Comparison of ENCODE assay signal across 8 cellular contexts in the genomic region with DNA sequence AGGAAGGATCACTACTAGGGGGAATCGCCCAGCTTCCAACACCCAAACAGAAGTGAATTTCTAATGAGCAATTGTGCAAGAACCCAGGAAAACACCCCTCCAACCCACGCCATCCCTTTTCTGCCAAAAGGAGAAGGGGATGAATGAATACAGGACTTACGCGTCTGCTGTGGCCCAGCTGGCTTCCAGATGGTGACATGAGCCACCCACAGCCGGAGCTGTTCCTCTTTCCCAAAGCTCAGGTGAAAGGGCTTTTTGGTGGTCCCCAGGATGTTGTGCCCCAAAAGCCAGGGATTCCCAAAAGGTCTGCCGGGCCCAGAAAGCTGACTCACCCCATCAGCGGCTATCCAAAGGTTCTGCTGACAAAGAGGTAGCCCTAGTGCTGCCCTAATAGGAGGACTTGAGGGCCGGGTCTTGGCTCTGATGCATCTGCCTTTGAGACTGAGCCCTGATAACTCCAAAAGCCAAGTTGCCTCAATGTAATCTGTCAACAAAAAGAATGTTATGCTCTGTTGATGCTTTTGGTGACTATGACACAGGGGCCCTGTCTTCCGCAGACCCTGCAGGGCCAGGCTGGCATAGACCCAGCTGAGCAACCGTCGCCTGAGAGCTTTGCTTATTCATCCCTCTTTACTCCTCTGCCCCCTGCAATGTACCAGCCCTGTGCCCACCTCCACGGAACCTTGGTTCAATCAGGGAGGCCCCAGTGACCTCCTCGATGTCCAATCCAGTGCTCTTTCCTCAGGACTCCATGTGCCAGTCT. TPM values are rescaled to one million over a fixed set of nuclear protein-coding genes. Genes with fewer than 3 reads are reported as not detected.
DNase-seq lines count a peak whose midpoint lies in the region; ATAC-seq and TF ChIP-seq lines count a peak whose summit lies in the region.

No MANE protein-coding gene starts in this region.

- no peak for TF ChIP-seq CTCF in heart right ventricle (IDR thresholded peaks at IDR 0.05)
- no peak for TF ChIP-seq CTCF in sigmoid colon (IDR thresholded peaks at IDR 0.05)
- no peak for TF ChIP-seq CTCF in progenitor cell of endocrine pancreas (IDR thresholded peaks at IDR 0.05; ENCODE audit: unreplicated experiment)

- no peaks in the 10 kb centered on the region for H3K36me3 Mint-ChIP-seq in activated CD4-positive, alpha-beta memory T cell treated with anti-CD3 and anti-CD28 coated beads for 36 hours
- H3K36me3 Mint-ChIP-seq in progenitor cell of endocrine pancreas (ENCODE audit: insufficient read depth) = peaks cover 2% of the 10 kb centered on the region
- H3K36me3 Mint-ChIP-seq in activated CD4-positive, alpha-beta memory T cell treated with anti-CD3 and anti-CD28 coated beads, Interleukin-2, amount 10 ng/mL, durations not matched to agents 7 days and 5 days (ENCODE audit: low read depth) = no peaks in the 10 kb centered on the region

- intact Hi-C loops in heart right ventricle (cut with DNase I) (loop anchor here in 5 of 10 donors (2.0 to 5.0 kb wide), 4 partner anchors 16 to 90 kb away; a partner anchor contains a TSS), sigmoid colon (cut with DNase I) (loop anchor here (5.0 kb wide), 1 partner anchor 805 kb away; no protein-coding TSS in a partner anchor)
- intact Hi-C loops in activated CD4-positive, alpha-beta memory T cell treated with anti-CD3 and anti-CD28 coated beads for 36 hours (cut with micrococcal nuclease) = no loop called here

- H3K9me3 Mint-ChIP-seq in activated CD4-positive, alpha-beta memory T cell treated with anti-CD3 and anti-CD28 coated beads for 36 hours = no peaks in the 10 kb centered on the region
- H3K9me3 Mint-ChIP-seq in progenitor cell of endocrine pancreas (ENCODE audit: low read depth) = no peaks in the 10 kb centered on the region
- no peaks in the 10 kb centered on the region for H3K9me3 Mint-ChIP-seq in activated CD4-positive, alpha-beta memory T cell treated with anti-CD3 and anti-CD28 coated beads, Interleukin-2, amount 10 ng/mL, durations not matched to agents 7 days and 5 days

- POLR2A ChIA-PET in activated CD4-positive, alpha-beta memory T cell treated with anti-CD3 and anti-CD28 coated beads for 36 hours (lab: Charles Lee) = no interaction called here
- POLR2A ChIA-PET in activated CD4-positive, alpha-beta memory T cell treated with anti-CD3 and anti-CD28 coated beads, Interleukin-2, amount 10 ng/mL, durations not matched to agents 7 days and 5 days (lab: Charles Lee) = no interaction called here

- TF ChIP-seq POLR2A in sigmoid colon (IDR thresholded peaks at IDR 0.05) = no peak

- no peak overlapping the region for H3K4me3 Mint-ChIP-seq in activated CD4-positive, alpha-beta memory T cell treated with anti-CD3 and anti-CD28 coated beads for 36 hours
- H3K4me3 Mint-ChIP-seq in progenitor cell of endocrine pancreas (ENCODE audit: low read depth) = no peak overlapping the region
- H3K4me3 Mint-ChIP-seq in activated CD4-positive, alpha-beta memory T cell treated with anti-CD3 and anti-CD28 coated beads, Interleukin-2, amount 10 ng/mL, durations not matched to agents 7 days and 5 days = no peak overlapping the region

- H3K27me3 ChIP-seq in SJSA1 (replicated peaks) = no peaks in the 10 kb centered on the region
- H3K27me3 ChIP-seq in heart right ventricle = no peaks in the 10 kb centered on the region
- H3K27me3 ChIP-seq in sigmoid colon = no peaks in the 10 kb centered on the region

- peak overlapping the region; percentile 43 for H3K27ac ChIP-seq in SJSA1
- peak overlapping the region; percentile 93 to 100 (median 98) for H3K27ac ChIP-seq in heart right ventricle
- peak overlapping the region; percentile 94 to 99 (median 97) for H3K27ac ChIP-seq in sigmoid colon

- ATAC-seq in heart right ventricle = peak in 7 of 8 donors; percentile 0 to 26 (median 9)
- ATAC-seq in HG03139 (IDR thresholded peaks at IDR 0.05; ENCODE audit: unreplicated experiment) = no peak

- 52 to 57% methylated on average over 13 of the region's 13 CpGs for WGBS in heart right ventricle, 2 donors
- 46 to 75% methylated on average over 13 of the region's 13 CpGs for WGBS in sigmoid colon, 2 donors

- H3K36me3 ChIP-seq in SJSA1 = peaks cover 36% of the 10 kb centered on the region
- peaks cover 0 to 4% (median 0%) of the 10 kb centered on the region in 9 donors for H3K36me3 ChIP-seq in heart right ventricle
- peaks cover 0 to 12% (median 5%) of the 10 kb centered on the region in 4 donors for H3K36me3 ChIP-seq in sigmoid colon

- no peak overlapping the region for H3K27ac Mint-ChIP-seq in activated CD4-positive, alpha-beta memory T cell treated with anti-CD3 and anti-CD28 coated beads for 36 hours
- no peak overlapping the region for H3K27ac Mint-ChIP-seq in progenitor cell of endocrine pancreas
- H3K27ac Mint-ChIP-seq in activated CD4-positive, alpha-beta memory T cell treated with anti-CD3 and anti-CD28 coated beads, Interleukin-2, amount 10 ng/mL, durations not matched to agents 7 days and 5 days = no peak overlapping the region

- H3K9me3 ChIP-seq in SJSA1 (replicated peaks) (no peaks in the 10 kb centered on the region), heart right ventricle (no peaks in the 10 kb centered on the region), sigmoid colon (no peaks in the 10 kb centered on the region)

- H3K4me3 ChIP-seq in SJSA1 (no peak overlapping the region), heart right ventricle (peak overlapping the region in 1 of 10 donors; percentile 13), sigmoid colon (no peak overlapping the region)

- peaks cover 18% of the 10 kb centered on the region for H3K4me1 Mint-ChIP-seq in activated CD4-positive, alpha-beta memory T cell treated with anti-CD3 and anti-CD28 coated beads for 36 hours (ENCODE audit: low read depth)
- H3K4me1 Mint-ChIP-seq in progenitor cell of endocrine pancreas (ENCODE audit: low read depth) = peaks cover 14% of the 10 kb centered on the region
- H3K4me1 Mint-ChIP-seq in activated CD4-positive, alpha-beta memory T cell treated with anti-CD3 and anti-CD28 coated beads, Interleukin-2, amount 10 ng/mL, durations not matched to agents 7 days and 5 days = peaks cover 13% of the 10 kb centered on the region

- peak in 1 of 4 donors; percentile 75 for TF ChIP-seq EP300 in sigmoid colon (IDR thresholded peaks at IDR 0.05)

- CTCF ChIA-PET in activated CD4-positive, alpha-beta memory T cell treated with anti-CD3 and anti-CD28 coated beads for 36 hours (lab: Charles Lee) = interaction anchor here (0.7 kb wide), 1 partner anchor 38 kb away, joined by 3 read pairs; no protein-coding TSS in a partner anchor
- CTCF ChIA-PET in activated CD4-positive, alpha-beta memory T cell treated with anti-CD3 and anti-CD28 coated beads, Interleukin-2, amount 10 ng/mL, durations not matched to agents 7 days and 5 days (lab: Charles Lee) = interaction anchor here (1.6 kb wide), 1 partner anchor 69 kb away, joined by 5 read pairs; no protein-coding TSS in a partner anchor

- H3K4me1 ChIP-seq in SJSA1 (replicated peaks) (peaks cover 84% of the 10 kb centered on the region), heart right ventricle (peaks cover 68 to 100% (median 100%) of the 10 kb centered on the region in 9 donors), sigmoid colon (peaks cover 2 to 100% (median 100%) of the 10 kb centered on the region in 4 donors)

- H3K27me3 Mint-ChIP-seq in activated CD4-positive, alpha-beta memory T cell treated with anti-CD3 and anti-CD28 coated beads for 36 hours = no peaks in the 10 kb centered on the region
- H3K27me3 Mint-ChIP-seq in progenitor cell of endocrine pancreas = peaks cover 13% of the 10 kb centered on the region
- no peaks in the 10 kb centered on the region for H3K27me3 Mint-ChIP-seq in activated CD4-positive, alpha-beta memory T cell treated with anti-CD3 and anti-CD28 coated beads, Interleukin-2, amount 10 ng/mL, durations not matched to agents 7 days and 5 days

- peak; percentile 79 for DNase-seq in DMS 273 (lab: John Stamatoyannopoulos, UW; ENCODE audit: unreplicated experiment)
- DNase-seq in SJSA1 (ENCODE audit: low read depth in 1 of 2, low spot score in 2 of 2) = peak; percentile 53 to 60
- DNase-seq in heart right ventricle = peak in 1 of 2 donors; percentile 80
- DNase-seq in sigmoid colon = peak; percentile 93
- no peak for DNase-seq in activated CD4-positive, alpha-beta memory T cell treated with anti-CD3 and anti-CD28 coated beads for 36 hours
- no peak for DNase-seq in progenitor cell of endocrine pancreas (ENCODE audit: low spot score, unreplicated experiment)
- DNase-seq in activated CD4-positive, alpha-beta memory T cell treated with anti-CD3 and anti-CD28 coated beads, Interleukin-2, amount 10 ng/mL, durations not matched to agents 7 days and 5 days = no peak

RNA-seq across cellular contexts. Expression of a gene that starts 14.5 kb away (rescaled TPM):
- total RNA-seq in SJSA1 (2014; rRNA removed; shearing (Covaris generic)) = 284 and 331 TPM in 2 replicates
- total RNA-seq in heart right ventricle (100 to 1,000 TPM; 532 to 861 (median 668) TPM), sigmoid colon (1,000 to 10,000 TPM; 1,610 to 2,826 (median 1,919) TPM), progenitor cell of endocrine pancreas (35.0 and 41.4 TPM in 2 replicates)
- polyA plus RNA-seq in heart right ventricle (100 to 1,000 TPM; 360 to 823 TPM), sigmoid colon (100 to 1,000 TPM; 333 to 617 (median 497) TPM)
- total RNA-seq in activated CD4-positive, alpha-beta memory T cell treated with anti-CD3 and anti-CD28 coated beads for 36 hours = 1 to 10 TPM; 2.6 to 2.9 TPM
- 1 to 10 TPM; 5.8 to 6.0 TPM for total RNA-seq in activated CD4-positive, alpha-beta memory T cell treated with anti-CD3 and anti-CD28 coated beads, Interleukin-2, amount 10 ng/mL, durations not matched to agents 7 days and 5 days

Comparison
In these comparisons a context has a peak if more than half of its experiments do, and no peak if none do; other contexts are left out.
1. DNase-seq: peak in DMS 273 (single experiment), SJSA1 (2 of 2) and sigmoid colon (single experiment); none in activated CD4-positive, alpha-beta memory T cell treated with anti-CD3 and anti-CD28 coated beads for 36 hours (single experiment), progenitor cell of endocrine pancreas (single experiment) and activated CD4-positive, alpha-beta memory T cell treated with anti-CD3 and anti-CD28 coated beads, Interleukin-2, amount 10 ng/mL, durations not matched to agents 7 days and 5 days (single experiment).
2. H3K27ac ChIP-seq: peak in every context shown above with its lines; median percentile 98 in heart right ventricle; 97 in sigmoid colon; 43 in SJSA1.